ENCODE assay signal across 8 cellular contexts in the genomic region with DNA sequence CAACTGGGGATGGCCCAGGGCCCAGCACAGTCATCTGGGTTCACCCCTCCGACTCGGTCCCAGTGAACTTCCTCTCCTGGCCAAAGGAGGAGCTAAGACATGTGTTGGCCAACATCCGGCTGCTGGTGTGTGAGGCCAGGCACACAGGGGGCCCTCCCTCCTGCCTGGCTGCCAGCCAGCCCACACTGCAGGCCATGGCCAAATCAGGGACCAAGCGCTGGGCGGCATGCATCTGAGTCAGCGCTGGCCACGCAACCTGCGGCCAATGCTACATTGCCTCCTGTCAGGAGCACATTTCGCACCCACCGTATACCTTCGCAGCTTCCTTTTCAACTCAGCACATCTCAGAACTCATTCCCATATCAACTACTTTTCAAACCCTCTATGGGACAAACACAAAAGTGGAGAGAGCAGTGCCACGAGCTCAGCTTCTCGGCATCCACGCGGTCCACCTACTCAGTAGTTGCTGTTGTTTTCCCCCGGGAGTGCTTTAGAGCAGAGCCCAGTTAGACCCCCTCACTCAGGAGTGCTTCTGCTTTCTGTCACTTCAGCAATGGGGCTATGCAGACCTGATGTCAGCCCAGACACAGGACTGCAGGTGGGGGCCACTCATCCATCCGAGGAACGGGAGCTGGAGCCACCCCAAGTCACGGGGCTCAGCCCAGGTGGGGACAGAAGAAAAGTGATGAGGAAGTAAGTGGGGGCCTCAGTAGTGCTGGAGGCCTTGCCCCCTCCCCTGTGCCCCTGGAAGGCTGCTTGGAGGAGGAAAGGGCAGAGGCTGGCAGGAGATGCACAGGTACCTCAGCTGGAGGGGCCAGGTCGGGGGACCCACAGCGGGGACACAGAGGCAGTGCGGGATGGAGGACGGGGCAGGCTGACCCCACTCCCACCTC. TPM values are rescaled to one million over a fixed set of nuclear protein-coding genes. Genes with fewer than 3 reads are reported as not detected.
DNase-seq lines count a peak whose midpoint lies in the region; ATAC-seq, FAIRE-seq and TF ChIP-seq lines count a peak whose summit lies in the region.

No MANE protein-coding gene starts in this region.

- DNase-seq in COR-L47 (lab: John Stamatoyannopoulos, UW) (peak; percentile 38), SK-MEL-5 (ENCODE audit: low read depth, low spot score) (peak; percentile 88), chondrocyte (ENCODE audit: low spot score) (peak; percentile 87), HepG2 (ENCODE audit: low spot score) (peak; percentile 94), NCI-H748 treated with DMSO at 0.1 percent for 48 hours (lab: John Stamatoyannopoulos, UW) (no peak)

- H3K9me3 Mint-ChIP-seq in chondrocyte (ENCODE audit: low read depth): no peaks in the 10 kb centered on the region
- H3K9me3 Mint-ChIP-seq in stimulated activated naive CD8-positive, alpha-beta T cell treated with anti-CD3 and anti-CD28 coated beads, Interleukin-15, Interleukin-2, amounts not matched to agents 100 ng/mL and 50 ng/mL, for 24 hours: no peaks in the 10 kb centered on the region

- POLR2A ChIA-PET in HepG2 (lab: Yijun Ruan, JAX): interaction anchor here (0.6 to 13.7 kb wide), 11 partner anchors 9 to 188 kb away, joined by 3 to 195 read pairs (median 4); a partner anchor contains a TSS

- TF ChIP-seq POLR2A in HepG2 (IDR thresholded peaks at IDR 0.05; ENCODE audit: insufficient read depth in 1 of 2, low read depth in 2 of 2, low read length in 2 of 2): peak in 1 of 2 experiments; percentile 54; a peak in 1 of 4 replicates

- H3K27me3 Mint-ChIP-seq in chondrocyte (ENCODE audit: low read depth): no peaks in the 10 kb centered on the region
- H3K27me3 Mint-ChIP-seq in stimulated activated naive CD8-positive, alpha-beta T cell treated with anti-CD3 and anti-CD28 coated beads, Interleukin-15, Interleukin-2, amounts not matched to agents 100 ng/mL and 50 ng/mL, for 24 hours: no peaks in the 10 kb centered on the region

- ATAC-seq in GM19351 (IDR thresholded peaks at IDR 0.05; ENCODE audit: unreplicated experiment) (peak; percentile 93), HG03378 (IDR thresholded peaks at IDR 0.05; ENCODE audit: unreplicated experiment) (peak; percentile 82), HepG2 (peak; percentile 88)

- intact Hi-C loops in HepG2 (cut with micrococcal nuclease; ENCODE audit: unreplicated experiment): no loop called here

- no peaks in the 10 kb centered on the region for H3K27me3 ChIP-seq in HepG2 (ENCODE audit: control insufficient read depth in 1 of 2, insufficient read depth in 2 of 2, low read length in 2 of 2)

- H3K36me3 ChIP-seq in HepG2 (replicated peaks in 1 of 2; ENCODE audit: control insufficient read depth in 1 of 2, insufficient read depth in 2 of 2, low read length in 2 of 2): peaks cover 21 to 33% of the 10 kb centered on the region in 2 experiments; a peak in 4 of 5 replicates

- H3K4me2 ChIP-seq in HepG2 (ENCODE audit: low read depth, low read length): peak overlapping the region; percentile 50

- H3K27ac ChIP-seq in HepG2 (ENCODE audit: extremely low read length, insufficient read depth, low read length): peak overlapping the region; percentile 63

- peaks cover 37% of the 10 kb centered on the region for H3K4me1 ChIP-seq in HepG2 (ENCODE audit: insufficient read depth, low read length)

- H4K20me1 ChIP-seq in HepG2 (ENCODE audit: insufficient read depth, low read length): no peaks in the 10 kb centered on the region

- peak; percentile 75; the same call in 1 of the 2 replicates for TF ChIP-seq RAD21 in HepG2 (CRISPR knock-in tag; IDR thresholded peaks at IDR 0.05)

- H3K4me1 Mint-ChIP-seq in chondrocyte (ENCODE audit: low read depth): peaks cover 11% of the 10 kb centered on the region
- peaks cover 20% of the 10 kb centered on the region for H3K4me1 Mint-ChIP-seq in stimulated activated naive CD8-positive, alpha-beta T cell treated with anti-CD3 and anti-CD28 coated beads, Interleukin-15, Interleukin-2, amounts not matched to agents 100 ng/mL and 50 ng/mL, for 24 hours (ENCODE audit: low read depth)

- H3K9me3 ChIP-seq in HepG2 (ENCODE audit: low read length): no peaks in the 10 kb centered on the region

- peak overlapping the region in 1 of 3 experiments; percentile 53; a peak in 1 of 6 replicates for H3K4me3 ChIP-seq in HepG2 (replicated peaks in 1 of 3; ENCODE audit: insufficient read depth in 1 of 3, low read depth in 2 of 3, low read length in 3 of 3)

- in situ Hi-C loops in SK-MEL-5 (cut with HindIII; ENCODE audit: low pct_unique_long_range_greater_than_20kb, low sequenced_read_pairs) (no loop called here), HepG2 (cut with HindIII; ENCODE audit: extremely low pct_ligation_motif_present, low pct_unique_long_range_greater_than_20kb) (no loop called here)

- H3K79me2 ChIP-seq in HepG2 (ENCODE audit: insufficient read depth, low read length): no peaks in the 10 kb centered on the region

- TF ChIP-seq CTCF in chondrocyte (IDR thresholded peaks at IDR 0.05) (peak; percentile 64), HepG2 (CRISPR knock-in tag; IDR thresholded peaks at IDR 0.05) (peak; percentile 82)

- peak overlapping the region; percentile 41 for H3K9ac ChIP-seq in HepG2 (ENCODE audit: insufficient read depth, low read depth, low read length)

- CTCF ChIA-PET in HepG2 (lab: Yijun Ruan, JAX; ENCODE audit: low intra/inter-chr PET ratio, low total read pairs): no interaction called here

- no peak overlapping the region for H2AFZ ChIP-seq in HepG2 (ENCODE audit: low read length)

- H3K36me3 Mint-ChIP-seq in chondrocyte (ENCODE audit: low read depth): peaks cover 10% of the 10 kb centered on the region
- peaks cover 17% of the 10 kb centered on the region for H3K36me3 Mint-ChIP-seq in stimulated activated naive CD8-positive, alpha-beta T cell treated with anti-CD3 and anti-CD28 coated beads, Interleukin-15, Interleukin-2, amounts not matched to agents 100 ng/mL and 50 ng/mL, for 24 hours (ENCODE audit: low read depth)

- TF ChIP-seq EP300 in HepG2 (IDR thresholded peaks at IDR 0.05; ENCODE audit: low read depth in 2 of 2, low read length in 2 of 2) (peak in 1 of 2 experiments; percentile 76; a peak in 3 of 4 replicates), HepG2 (CRISPR knock-in tag; IDR thresholded peaks at IDR 0.05; ENCODE audit: borderline replicate concordance) (peak; percentile 80)

- FAIRE-seq in HepG2 (lab: Jason Lieb, UNC): peak; percentile 97

- TSS peak; percentile 37 for BruUV-seq in HepG2 (replicated peaks; lab: Mats Ljungman, UMichigan)

- H3K4me3 Mint-ChIP-seq in chondrocyte (ENCODE audit: unreplicated experiment): no peak overlapping the region
- no peak overlapping the region for H3K4me3 Mint-ChIP-seq in stimulated activated naive CD8-positive, alpha-beta T cell treated with anti-CD3 and anti-CD28 coated beads, Interleukin-15, Interleukin-2, amounts not matched to agents 100 ng/mL and 50 ng/mL, for 24 hours

- WGBS in HepG2 (ENCODE audit: low lambda C conversion rate): 41% methylated on average over 18 of the region's 23 CpGs

- H3K27ac Mint-ChIP-seq in chondrocyte (ENCODE audit: unreplicated experiment): peak overlapping the region; percentile 82
- H3K27ac Mint-ChIP-seq in stimulated activated naive CD8-positive, alpha-beta T cell treated with anti-CD3 and anti-CD28 coated beads, Interleukin-15, Interleukin-2, amounts not matched to agents 100 ng/mL and 50 ng/mL, for 24 hours: peak overlapping the region; percentile 79

RNA-seq across cellular contexts. Expression of a gene that starts 13.9 kb away (rescaled TPM):
- 75.9 and 81.3 TPM in 2 replicates for total RNA-seq in SK-MEL-5 (2014; rRNA removed; shearing (Covaris generic))
- 200 and 208 TPM in 2 replicates for polyA plus RNA-seq in SK-MEL-5 (2015; cell fraction: cytosol; rRNA removed)
- polyA plus RNA-seq in SK-MEL-5 (2015; cell fraction: nucleus; rRNA removed): 36.2 and 50.2 TPM in 2 replicates
- total RNA-seq in chondrocyte: 31.5 to 35.4 TPM (median 33.6 TPM) in 3 replicates
- total RNA-seq in HepG2 (2016; rRNA removed; fragmentation: Illumina TruSeq; extraction: Trizol): 77.1 and 92.1 TPM in 2 replicates
- total RNA-seq in HepG2 (2016; cell fraction: cytosol; rRNA removed; fragmentation: Illumina TruSeq; extraction: Trizol; ENCODE audit: low read depth): 104 and 127 TPM in 2 replicates
- total RNA-seq in HepG2 (2016; cell fraction: insoluble cytoplasmic fraction; rRNA removed; fragmentation: Illumina TruSeq; extraction: Trizol): 66.8 and 94.8 TPM in 2 replicates
- 149 and 180 TPM in 2 replicates for total RNA-seq in HepG2 (2016; cell fraction: membrane; rRNA removed; fragmentation: Illumina TruSeq; extraction: Trizol)
- 48.9 and 58.7 TPM in 2 replicates for total RNA-seq in HepG2 (2016; cell fraction: nucleus; rRNA removed; fragmentation: Illumina TruSeq; extraction: Trizol)
- 81.2 and 109 TPM in 2 replicates for polyA plus RNA-seq in HepG2 (2011; rRNA removed)
- 83.2 and 110 TPM in 2 replicates for polyA plus RNA-seq in HepG2 (2011; cell fraction: cytosol; rRNA removed)
- polyA plus RNA-seq in HepG2 (2011; cell fraction: nucleus; rRNA removed): 62.3 and 83.6 TPM in 2 replicates
- polyA plus RNA-seq in HepG2 (2012): 77.3 and 145 TPM in 2 replicates
- 196 and 226 TPM in 2 replicates for polyA plus RNA-seq in HepG2 (2016; cell fraction: cytosol; fragmentation: Illumina TruSeq; extraction: Trizol; ENCODE audit: low read depth)
- polyA plus RNA-seq in HepG2 (2016; cell fraction: insoluble cytoplasmic fraction; fragmentation: Illumina TruSeq; extraction: Trizol; ENCODE audit: low read depth): 104 and 130 TPM in 2 replicates
- polyA plus RNA-seq in HepG2 (2016; cell fraction: membrane; fragmentation: Illumina TruSeq; extraction: Trizol; ENCODE audit: low read depth): 235 and 242 TPM in 2 replicates
- 122 and 127 TPM in 2 replicates for polyA plus RNA-seq in HepG2 (2016; cell fraction: nucleus; fragmentation: Illumina TruSeq; extraction: Trizol; ENCODE audit: insufficient read depth, low read depth)
- 22.5 and 101 TPM in 2 replicates for polyA minus RNA-seq in HepG2 (2011; rRNA and poly(A)+ RNA removed; ENCODE audit: low replicate concordance)
- polyA minus RNA-seq in HepG2 (2011; cell fraction: cytosol; rRNA and poly(A)+ RNA removed): 26.1 and 26.7 TPM in 2 replicates
- 17.8 and 21.8 TPM in 2 replicates for polyA minus RNA-seq in HepG2 (2011; cell fraction: nucleus; rRNA and poly(A)+ RNA removed)

RNA-seq across cellular contexts. Expression of a gene that starts 24.2 kb away (rescaled TPM):
- 46.4 and 50.1 TPM in 2 replicates for total RNA-seq in SK-MEL-5 (2014; rRNA removed; shearing (Covaris generic))
- 68.3 and 105 TPM in 2 replicates for polyA plus RNA-seq in SK-MEL-5 (2015; cell fraction: cytosol; rRNA removed)
- 50.2 and 63.2 TPM in 2 replicates for polyA plus RNA-seq in SK-MEL-5 (2015; cell fraction: nucleus; rRNA removed)
- total RNA-seq in chondrocyte (28.3 to 41.7 TPM (median 40.5 TPM) in 3 replicates), HepG2 (2016; rRNA removed; fragmentation: Illumina TruSeq; extraction: Trizol) (15.2 and 18.4 TPM in 2 replicates)
- total RNA-seq in HepG2 (2016; cell fraction: cytosol; rRNA removed; fragmentation: Illumina TruSeq; extraction: Trizol; ENCODE audit: low read depth): 15.8 and 20.2 TPM in 2 replicates
- 18.6 and 20.5 TPM in 2 replicates for total RNA-seq in HepG2 (2016; cell fraction: insoluble cytoplasmic fraction; rRNA removed; fragmentation: Illumina TruSeq; extraction: Trizol)
- total RNA-seq in HepG2 (2016; cell fraction: membrane; rRNA removed; fragmentation: Illumina TruSeq; extraction: Trizol): 17.3 and 29.5 TPM in 2 replicates
- 8.3 and 12.2 TPM in 2 replicates for total RNA-seq in HepG2 (2016; cell fraction: nucleus; rRNA removed; fragmentation: Illumina TruSeq; extraction: Trizol)
- polyA plus RNA-seq in HepG2 (2011; rRNA removed): 47.2 and 62.0 TPM in 2 replicates
- 33.8 and 73.1 TPM in 2 replicates for polyA plus RNA-seq in HepG2 (2011; cell fraction: cytosol; rRNA removed)
- polyA plus RNA-seq in HepG2 (2011; cell fraction: nucleus; rRNA removed): 101 and 106 TPM in 2 replicates
- 14.6 TPM in 2 replicates for polyA plus RNA-seq in HepG2 (2012)
- 16.0 and 27.0 TPM in 2 replicates for polyA plus RNA-seq in HepG2 (2016; cell fraction: cytosol; fragmentation: Illumina TruSeq; extraction: Trizol; ENCODE audit: low read depth)
- 14.7 and 18.5 TPM in 2 replicates for polyA plus RNA-seq in HepG2 (2016; cell fraction: insoluble cytoplasmic fraction; fragmentation: Illumina TruSeq; extraction: Trizol; ENCODE audit: low read depth)
- polyA plus RNA-seq in HepG2 (2016; cell fraction: membrane; fragmentation: Illumina TruSeq; extraction: Trizol; ENCODE audit: low read depth): 13.4 and 18.5 TPM in 2 replicates
- 25.1 and 25.9 TPM in 2 replicates for polyA plus RNA-seq in HepG2 (2016; cell fraction: nucleus; fragmentation: Illumina TruSeq; extraction: Trizol; ENCODE audit: insufficient read depth, low read depth)
- 11.5 and 28.1 TPM in 2 replicates for polyA minus RNA-seq in HepG2 (2011; rRNA and poly(A)+ RNA removed; ENCODE audit: low replicate concordance)
- 14.0 and 17.6 TPM in 2 replicates for polyA minus RNA-seq in HepG2 (2011; cell fraction: cytosol; rRNA and poly(A)+ RNA removed)
- 11.3 and 12.8 TPM in 2 replicates for polyA minus RNA-seq in HepG2 (2011; cell fraction: nucleus; rRNA and poly(A)+ RNA removed)
